In the genomic region with DNA sequence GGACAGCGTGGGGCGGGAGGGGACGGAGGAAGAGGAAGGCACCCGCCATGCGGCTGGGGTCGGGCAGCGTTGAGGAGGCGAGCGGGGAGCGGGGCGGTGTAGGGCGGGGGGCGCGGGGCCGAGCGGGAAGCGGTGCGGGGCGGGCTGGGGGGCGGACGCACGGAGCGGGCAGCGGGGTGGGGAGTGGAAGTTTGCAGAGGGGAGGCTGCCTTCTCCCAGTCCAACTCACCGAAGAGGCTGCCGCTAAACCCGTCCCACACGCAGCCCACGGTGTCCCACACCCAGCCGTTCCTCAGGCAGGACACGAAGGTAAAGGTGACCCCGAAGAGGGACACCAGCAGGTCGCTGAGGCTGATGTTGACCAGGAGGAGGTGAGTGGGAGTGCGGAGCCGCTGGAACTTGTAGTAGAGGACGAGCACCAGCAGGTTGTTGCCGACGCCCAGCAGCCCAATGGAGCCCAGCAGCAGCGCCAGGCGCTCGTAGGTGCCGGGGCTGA, we compare ENCODE assay signal across 1 cellular context.
TF ChIP-seq lines count a peak whose summit lies in the region.

No MANE protein-coding gene starts in this region.

TF ChIP-seq in SK-N-SH, 30 proteins besides CTCF, POLR2A, EP300 and RAD21 (continued from another document):
- TF ChIP-seq, protein P1, sequence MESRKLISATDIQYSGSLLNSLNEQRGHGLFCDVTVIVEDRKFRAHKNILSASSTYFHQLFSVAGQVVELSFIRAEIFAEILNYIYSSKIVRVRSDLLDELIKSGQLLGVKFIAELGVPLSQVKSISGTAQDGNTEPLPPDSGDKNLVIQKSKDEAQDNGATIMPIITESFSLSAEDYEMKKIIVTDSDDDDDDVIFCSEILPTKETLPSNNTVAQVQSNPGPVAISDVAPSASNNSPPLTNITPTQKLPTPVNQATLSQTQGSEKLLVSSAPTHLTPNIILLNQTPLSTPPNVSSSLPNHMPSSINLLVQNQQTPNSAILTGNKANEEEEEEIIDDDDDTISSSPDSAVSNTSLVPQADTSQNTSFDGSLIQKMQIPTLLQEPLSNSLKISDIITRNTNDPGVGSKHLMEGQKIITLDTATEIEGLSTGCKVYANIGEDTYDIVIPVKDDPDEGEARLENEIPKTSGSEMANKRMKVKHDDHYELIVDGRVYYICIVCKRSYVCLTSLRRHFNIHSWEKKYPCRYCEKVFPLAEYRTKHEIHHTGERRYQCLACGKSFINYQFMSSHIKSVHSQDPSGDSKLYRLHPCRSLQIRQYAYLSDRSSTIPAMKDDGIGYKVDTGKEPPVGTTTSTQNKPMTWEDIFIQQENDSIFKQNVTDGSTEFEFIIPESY (IDR thresholded peaks at IDR 0.05; ENCODE audit: borderline replicate concordance, low read depth) = no peak
- no peak for TF ChIP-seq GABPA (IDR thresholded peaks at IDR 0.05; ENCODE audit: low read depth)
TF ChIP-seq in SK-N-SH: peak in this region for 2.
